In genomic region chrX:106451933-106452332, GRCh38 we compare ENCODE assay signal across 28 cellular contexts.
"Had no signal": no experiment of that assay in that cellular context is flagged by ENCODE, and none has a peak within 500 bp of the region (broad histone marks: within the 10 kb centered on the region; RNA-seq: fewer than 3 reads in every experiment).

No MANE protein-coding gene starts in this region.

- FAIRE-seq: urothelium cell line had no signal

- H3K4me1 ChIP-seq: neural progenitor cell, parathyroid adenoma, psoas muscle, right lobe of liver, sigmoid colon, stomach, thyroid gland, tibial nerve, upper lobe of left lung, vagina had no signal

- H3K9me3 Mint-ChIP-seq: neural progenitor cell; stimulated activated effector memory CD8-positive, alpha-beta T cell treated with anti-CD3 and anti-CD28 coated beads, Interleukin-12 subunit alpha, Interleukin-12 subunit beta, amount 100 ng/mL, for 72 hours; stimulated activated naive B cell treated with anti-CD40 and anti-IgM and Interleukin-4, amounts not matched to agents 10 μg/mL and 1 μg/mL and 100 μg/mL, for 72 hours; stimulated activated naive CD8-positive, alpha-beta T cell treated with anti-CD3 and anti-CD28 coated beads, Interleukin-15, Interleukin-2, amounts not matched to agents 100 ng/mL and 50 ng/mL, for 24 hours had no signal

- H3K27ac Mint-ChIP-seq: nephron; neural progenitor cell; progenitor cell of endocrine pancreas; stimulated activated effector memory CD8-positive, alpha-beta T cell treated with anti-CD3 and anti-CD28 coated beads, Interleukin-12 subunit alpha, Interleukin-12 subunit beta, amount 100 ng/mL, for 72 hours; stimulated activated naive B cell treated with anti-CD40 and anti-IgM and Interleukin-4, amounts not matched to agents 10 μg/mL and 1 μg/mL and 100 μg/mL, for 72 hours; stimulated activated naive CD8-positive, alpha-beta T cell treated with anti-CD3 and anti-CD28 coated beads, Interleukin-15, Interleukin-2, amounts not matched to agents 100 ng/mL and 50 ng/mL, for 24 hours had no signal

- H3K27ac ChIP-seq: neural progenitor cell, ovary, parathyroid adenoma, psoas muscle, right lobe of liver, sigmoid colon, stomach, thoracic aorta, thyroid gland, tibial nerve, upper lobe of left lung, vagina had no signal

- ATAC-seq: psoas muscle; right cardiac atrium; right lobe of liver; stimulated activated effector memory CD8-positive, alpha-beta T cell treated with anti-CD3 and anti-CD28 coated beads, Interleukin-12 subunit alpha, Interleukin-12 subunit beta, amount 100 ng/mL, for 72 hours; stimulated activated naive B cell treated with anti-CD40 and anti-IgM and Interleukin-4, amounts not matched to agents 10 μg/mL and 1 μg/mL and 100 μg/mL, for 72 hours had no signal

- H3K4me3 Mint-ChIP-seq: nephron; neural progenitor cell; stimulated activated effector memory CD8-positive, alpha-beta T cell treated with anti-CD3 and anti-CD28 coated beads, Interleukin-12 subunit alpha, Interleukin-12 subunit beta, amount 100 ng/mL, for 72 hours; stimulated activated naive B cell treated with anti-CD40 and anti-IgM and Interleukin-4, amounts not matched to agents 10 μg/mL and 1 μg/mL and 100 μg/mL, for 72 hours; stimulated activated naive CD8-positive, alpha-beta T cell treated with anti-CD3 and anti-CD28 coated beads, Interleukin-15, Interleukin-2, amounts not matched to agents 100 ng/mL and 50 ng/mL, for 24 hours had no signal

- H3K9me3 ChIP-seq: ovary, psoas muscle, right lobe of liver, sigmoid colon, stomach, thoracic aorta, thyroid gland, tibial nerve, upper lobe of left lung, vagina had no signal

- H3K36me3 Mint-ChIP-seq: neural progenitor cell; stimulated activated effector memory CD8-positive, alpha-beta T cell treated with anti-CD3 and anti-CD28 coated beads, Interleukin-12 subunit alpha, Interleukin-12 subunit beta, amount 100 ng/mL, for 72 hours; stimulated activated naive B cell treated with anti-CD40 and anti-IgM and Interleukin-4, amounts not matched to agents 10 μg/mL and 1 μg/mL and 100 μg/mL, for 72 hours had no signal

- H3K27me3 Mint-ChIP-seq: progenitor cell of endocrine pancreas; stimulated activated naive CD8-positive, alpha-beta T cell treated with anti-CD3 and anti-CD28 coated beads, Interleukin-15, Interleukin-2, amounts not matched to agents 100 ng/mL and 50 ng/mL, for 24 hours had no signal

- H3K4me2 ChIP-seq: neural progenitor cell had no signal

- H3K4me1 Mint-ChIP-seq: nephron; neural progenitor cell; stimulated activated effector memory CD8-positive, alpha-beta T cell treated with anti-CD3 and anti-CD28 coated beads, Interleukin-12 subunit alpha, Interleukin-12 subunit beta, amount 100 ng/mL, for 72 hours; stimulated activated naive B cell treated with anti-CD40 and anti-IgM and Interleukin-4, amounts not matched to agents 10 μg/mL and 1 μg/mL and 100 μg/mL, for 72 hours had no signal

- H3K4me3 ChIP-seq: neural progenitor cell, ovary, psoas muscle, right lobe of liver, sigmoid colon, stomach, thoracic aorta, thyroid gland, tibial nerve, upper lobe of left lung, vagina had no signal

- DNase-seq: occipital lobe; ovary; posterior cingulate gyrus; psoas muscle; right cardiac atrium; right lobe of liver; sigmoid colon; small intestine; stimulated activated CD4-positive, alpha-beta T cell treated with anti-CD3 and anti-CD28 coated beads, Interleukin-15, amount 100 ng/mL, for 24 hours; stimulated activated CD4-positive, alpha-beta T cell treated with anti-CD3 and anti-CD28 coated beads, Interleukin-2, amount 100 ng/mL, for 24 hours; stimulated activated CD4-positive, alpha-beta T cell treated with anti-CD3 and anti-CD28 coated beads, Interleukin-2, amount 100 ng/mL, for 48 hours; stimulated activated CD4-positive, alpha-beta T cell treated with anti-CD3 and anti-CD28 coated beads, Interleukin-4, amount 100 ng/mL, for 24 hours; stimulated activated naive B cell treated with anti-CD40 and anti-IgM and Interleukin-4, amounts not matched to agents 10 μg/mL and 1 μg/mL and 100 μg/mL, for 72 hours; stimulated activated naive CD4-positive, alpha-beta T cell treated with Interleukin-2 at 50 U/mL for 16 hours; stomach; thyroid gland; trophoblast cell; upper lobe of left lung had no signal
